ENCODE assay signal across 1 cellular context in genomic region chr2:144403940-144404339, GRCh38.
TF ChIP-seq lines count a peak whose summit lies in the region.

No MANE protein-coding gene starts in this region.

TF ChIP-seq in WTC11, 78 proteins besides CTCF, POLR2A, EP300 and RAD21 (continued from another document):
- TF ChIP-seq AFF4 (CRISPR knock-in tag; IDR thresholded peaks at IDR 0.05; ENCODE audit: borderline replicate concordance), result no peak
- TF ChIP-seq ZNF423 (CRISPR knock-in tag; IDR thresholded peaks at IDR 0.05), result no peak
- no peak for TF ChIP-seq CBFB (CRISPR knock-in tag; IDR thresholded peaks at IDR 0.05; ENCODE audit: low read depth)
- no peak for TF ChIP-seq MYBL2 (CRISPR knock-in tag; IDR thresholded peaks at IDR 0.05)
- no peak for TF ChIP-seq ERG (CRISPR knock-in tag; IDR thresholded peaks at IDR 0.05)
- TF ChIP-seq IRF1 (CRISPR knock-in tag; IDR thresholded peaks at IDR 0.05), result no peak
- TF ChIP-seq NFATC4 (CRISPR knock-in tag; IDR thresholded peaks at IDR 0.05), result no peak
- no peak for TF ChIP-seq E2F1 (CRISPR knock-in tag; IDR thresholded peaks at IDR 0.05)
- TF ChIP-seq CDX4 (CRISPR knock-in tag; IDR thresholded peaks at IDR 0.05; ENCODE audit: borderline replicate concordance), result no peak
- no peak for TF ChIP-seq HMGA2 (CRISPR knock-in tag; IDR thresholded peaks at IDR 0.05)
- no peak for TF ChIP-seq ZNF232 (CRISPR knock-in tag; IDR thresholded peaks at IDR 0.05)
